Comparison of ENCODE assay signal across 10 cellular contexts in genomic region chr9:8856686-8857329, GRCh38.
DNase-seq lines count a peak whose midpoint lies in the region; ATAC-seq, FAIRE-seq and TF ChIP-seq lines count a peak whose summit lies in the region.
"Had no signal": no experiment of that assay in that cellular context is flagged by ENCODE, and none has a peak within 500 bp of the region (broad histone marks: within the 10 kb centered on the region; RNA-seq: fewer than 3 reads in every experiment).

No MANE protein-coding gene starts in this region.

- intact Hi-C loops in colonic mucosa (cut with DNase I), result no loop called here

- TF ChIP-seq EP300 in A549 (IDR thresholded peaks at IDR 0.05), result no peak

- H3K36me3 Mint-ChIP-seq in mesothelial cell of epicardium, result no peaks in the 10 kb centered on the region

- no peaks in the 10 kb centered on the region for H3K9me3 Mint-ChIP-seq in mesothelial cell of epicardium

- ATAC-seq in A549, result peak; percentile 10 to 28; a peak in 3 of 6 replicates
- ATAC-seq in HG02981 (IDR thresholded peaks at IDR 0.05; ENCODE audit: unreplicated experiment), result no peak

- no peaks in the 10 kb centered on the region for H3K36me3 ChIP-seq in colonic mucosa

- H3K4me2 ChIP-seq in A549, result peak overlapping the region; percentile 89

- 14% methylated on average over 14 of the region's 14 CpGs for WGBS in A549 (ENCODE audit: missing lambda C conversion rate)

- no peak for FAIRE-seq in A549 (lab: Jason Lieb, UNC)
- FAIRE-seq: GM18507 had no signal

- no peak for TF ChIP-seq POLR2A in A549 (IDR thresholded peaks at IDR 0.05; ENCODE audit: low read length)

- 0 out of 3 replicates have a peak, but pooled peaks cover 3% of the 10 kb centered on the region for H3K4me1 ChIP-seq in A549
- peaks cover 4% of the 10 kb centered on the region for H3K4me1 ChIP-seq in colonic mucosa

- peaks cover 64% of the 10 kb centered on the region for H3K4me1 Mint-ChIP-seq in mesothelial cell of epicardium

- no peak overlapping the region for H3K27ac ChIP-seq in A549
- H3K27ac ChIP-seq in colonic mucosa, result peak overlapping the region; percentile 55

- POLR2A ChIA-PET in A549 (lab: Yijun Ruan, JAX) (no interaction called here), HEK293T (lab: Yijun Ruan, JAX) (no interaction called here)

- peak overlapping the region; percentile 90 for H3K4me3 Mint-ChIP-seq in mesothelial cell of epicardium

- TF ChIP-seq CTCF in A549 (IDR thresholded peaks at IDR 0.05), result no peak
- no peak for TF ChIP-seq CTCF in colonic mucosa (IDR thresholded peaks at IDR 0.05)
- TF ChIP-seq CTCF in mesothelial cell of epicardium (IDR thresholded peaks at IDR 0.05; ENCODE audit: unreplicated experiment), result no peak

- CTCF ChIA-PET in A549 (lab: Yijun Ruan, JAX), result no interaction called here
- CTCF ChIA-PET in HEK293T (lab: Yijun Ruan, JAX), result no interaction called here

- no peak for TF ChIP-seq RAD21 in A549 (conservative IDR thresholded peaks at IDR 0.05 in 1 of 2, IDR thresholded peaks at IDR 0.05 in 1 of 2)

- H3K9me3 ChIP-seq in A549 (no peaks in the 10 kb centered on the region), colonic mucosa (no peaks in the 10 kb centered on the region)

- H3K9ac ChIP-seq in colonic mucosa (ENCODE audit: low read depth in 2 of 2, low read length in 2 of 2), result peak overlapping the region; percentile 66 to 88

- DNase-seq in A549 (ENCODE audit: low read depth in 1 of 2, low spot score in 1 of 2) (no peak), HEK293T (ENCODE audit: extremely low spot score) (peak; percentile 7), colonic mucosa (no peak), mesothelial cell of epicardium (ENCODE audit: low spot score in 2 of 2, unreplicated experiment in 2 of 2) (peak in 1 of 2 experiments; percentile 37), EL (no peak), putamen (ENCODE audit: low spot score) (no peak), germinal center (ENCODE audit: low spot score) (no peak)
- DNase-seq: activated CD4-positive, alpha-beta T cell treated with anti-CD3 and anti-CD28 coated beads for 4 hours had no signal

- no peaks in the 10 kb centered on the region for H3K27me3 ChIP-seq in colonic mucosa

- H3K4me3 ChIP-seq in A549 (peak overlapping the region; percentile 50), colonic mucosa (peak overlapping the region; percentile 60)

- peak overlapping the region; percentile 62 for H3K27ac Mint-ChIP-seq in mesothelial cell of epicardium

- H3K27me3 Mint-ChIP-seq in mesothelial cell of epicardium (ENCODE audit: low read depth), result peaks cover 13% of the 10 kb centered on the region

TF ChIP-seq in A549, 52 proteins besides CTCF, POLR2A, EP300 and RAD21:
- TF ChIP-seq HES2 (IDR thresholded peaks at IDR 0.05), result no peak
- TF ChIP-seq, protein P1, sequence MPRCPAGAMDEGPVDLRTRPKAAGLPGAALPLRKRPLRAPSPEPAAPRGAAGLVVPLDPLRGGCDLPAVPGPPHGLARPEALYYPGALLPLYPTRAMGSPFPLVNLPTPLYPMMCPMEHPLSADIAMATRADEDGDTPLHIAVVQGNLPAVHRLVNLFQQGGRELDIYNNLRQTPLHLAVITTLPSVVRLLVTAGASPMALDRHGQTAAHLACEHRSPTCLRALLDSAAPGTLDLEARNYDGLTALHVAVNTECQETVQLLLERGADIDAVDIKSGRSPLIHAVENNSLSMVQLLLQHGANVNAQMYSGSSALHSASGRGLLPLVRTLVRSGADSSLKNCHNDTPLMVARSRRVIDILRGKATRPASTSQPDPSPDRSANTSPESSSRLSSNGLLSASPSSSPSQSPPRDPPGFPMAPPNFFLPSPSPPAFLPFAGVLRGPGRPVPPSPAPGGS (IDR thresholded peaks at IDR 0.05), result no peak
- TF ChIP-seq E2F6 (IDR thresholded peaks at IDR 0.05; ENCODE audit: borderline replicate concordance, low read depth), result no peak
- no peak for TF ChIP-seq PHF8 (IDR thresholded peaks at IDR 0.05; ENCODE audit: borderline replicate concordance, low read depth)

TF ChIP-seq in HEK293T, 16 proteins besides CTCF, POLR2A, EP300 and RAD21:
- no peak for TF ChIP-seq LEF1 (IDR thresholded peaks at IDR 0.05; ENCODE audit: borderline replicate concordance)
- no peak for TF ChIP-seq FOXM1 (IDR thresholded peaks at IDR 0.05; ENCODE audit: borderline replicate concordance)
- TF ChIP-seq, protein P2, sequence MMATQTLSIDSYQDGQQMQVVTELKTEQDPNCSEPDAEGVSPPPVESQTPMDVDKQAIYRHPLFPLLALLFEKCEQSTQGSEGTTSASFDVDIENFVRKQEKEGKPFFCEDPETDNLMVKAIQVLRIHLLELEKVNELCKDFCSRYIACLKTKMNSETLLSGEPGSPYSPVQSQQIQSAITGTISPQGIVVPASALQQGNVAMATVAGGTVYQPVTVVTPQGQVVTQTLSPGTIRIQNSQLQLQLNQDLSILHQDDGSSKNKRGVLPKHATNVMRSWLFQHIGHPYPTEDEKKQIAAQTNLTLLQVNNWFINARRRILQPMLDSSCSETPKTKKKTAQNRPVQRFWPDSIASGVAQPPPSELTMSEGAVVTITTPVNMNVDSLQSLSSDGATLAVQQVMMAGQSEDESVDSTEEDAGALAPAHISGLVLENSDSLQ (IDR thresholded peaks at IDR 0.05), result no peak
- TF ChIP-seq TARDBP (IDR thresholded peaks at IDR 0.05), result no peak
- TF ChIP-seq CTBP1 (IDR thresholded peaks at IDR 0.05; ENCODE audit: borderline replicate concordance), result no peak
- no peak for TF ChIP-seq ZNF384 (IDR thresholded peaks at IDR 0.05)
- no peak for TF ChIP-seq FOXK2 (IDR thresholded peaks at IDR 0.05)
- no peak for TF ChIP-seq ELF4 (IDR thresholded peaks at IDR 0.05)
- no peak for TF ChIP-seq HDGF (IDR thresholded peaks at IDR 0.05; ENCODE audit: borderline replicate concordance)
- TF ChIP-seq L3MBTL2 (conservative IDR thresholded peaks at IDR 0.05), result no peak
- TF ChIP-seq NFRKB (IDR thresholded peaks at IDR 0.05), result no peak
- no peak for TF ChIP-seq FOXA1 (IDR thresholded peaks at IDR 0.05)
- TF ChIP-seq SP1 (IDR thresholded peaks at IDR 0.05), result no peak
- TF ChIP-seq SUZ12 (IDR thresholded peaks at IDR 0.05), result no peak
